Comparison of ENCODE assay signal across 16 cellular contexts in the genomic region with DNA sequence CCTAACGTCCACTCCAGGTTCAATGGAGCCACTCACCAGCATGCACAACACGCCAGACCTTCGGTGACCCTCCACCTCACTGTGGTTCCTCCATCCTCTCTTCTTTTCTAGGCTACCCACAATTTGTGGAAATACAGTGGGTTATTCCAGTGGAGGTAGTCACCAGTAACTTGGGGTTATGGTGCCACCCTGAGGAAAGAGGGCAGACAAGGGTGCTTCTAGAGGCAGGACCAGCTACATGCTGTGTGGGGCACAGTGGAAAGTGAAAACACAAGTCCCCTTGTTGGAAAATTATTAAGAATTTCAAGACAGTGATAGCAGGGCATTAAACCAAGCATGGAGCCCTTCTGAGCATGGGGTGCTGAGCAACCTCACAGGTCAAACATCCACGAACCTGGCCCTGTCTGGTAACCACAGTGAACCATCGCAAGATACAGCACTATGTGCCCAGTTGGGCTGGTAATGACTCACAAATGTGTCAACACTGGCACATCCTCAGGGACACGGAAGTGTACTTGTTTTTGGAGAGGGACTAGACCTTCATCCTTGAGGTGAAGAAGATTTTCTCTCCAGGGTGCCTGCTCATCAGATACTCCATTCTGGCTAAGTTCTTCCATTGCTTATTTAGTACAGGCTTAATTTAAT.
A peak's percentile ranks its signal among the peaks of the same experiment; 100 is the strongest.
DNase-seq lines count a peak whose midpoint lies in the region; ATAC-seq and TF ChIP-seq lines count a peak whose summit lies in the region.
"Had no signal": no experiment of that assay in that cellular context is flagged by ENCODE, and none has a peak within 500 bp of the region (broad histone marks: within the 10 kb centered on the region; RNA-seq: fewer than 3 reads in every experiment).

No MANE protein-coding gene starts in this region.

- no peak overlapping the region for H3K4me3 ChIP-seq in NB4 (ENCODE audit: low read depth, low read length)
- H3K4me3 ChIP-seq in thyroid gland (replicated peaks in 1 of 3) = no peak overlapping the region
- H3K4me3 ChIP-seq: lower lobe of right lung, testis had no signal

- WGBS in thyroid gland, 2 donors = 85 to 94% methylated on average over 6 of the region's 6 CpGs

- no peaks in the 10 kb centered on the region for H3K27me3 Mint-ChIP-seq in stimulated activated memory B cell treated with anti-CD40 and anti-IgM and Interleukin-4, amounts not matched to agents 10 μg/mL and 1 μg/mL and 100 μg/mL, for 72 hours

- DNase-seq in NCI-H2029 (lab: John Stamatoyannopoulos, UW) (peak; percentile 29), NCI-H2029 treated with DMSO at 0.1 percent for 48 hours (lab: John Stamatoyannopoulos, UW) (no peak), NB4 (ENCODE audit: low read depth) (peak; percentile 25), epithelial cell of prostate (ENCODE audit: low read depth, low spot score) (peak; percentile 37), head of caudate nucleus (no peak), NCI-H2107 (lab: John Stamatoyannopoulos, UW) (no peak), thyroid gland (no peak)
- DNase-seq: activated naive CD4-positive, alpha-beta T cell treated with Interleukin-2 at 50 U/mL for 16 hours; COR-L47; lower lobe of right lung; NCI-H1048; NCI-H526 treated with DMSO at 0.1 percent for 48 hours; stimulated activated CD4-positive, alpha-beta T cell treated with anti-CD3 and anti-CD28 coated beads, Interleukin-12 subunit alpha, Interleukin-12 subunit beta, amount 100 ng/mL, for 4 hours; testis had no signal

- H3K4me1 Mint-ChIP-seq in stimulated activated memory B cell treated with anti-CD40 and anti-IgM and Interleukin-4, amounts not matched to agents 10 μg/mL and 1 μg/mL and 100 μg/mL, for 72 hours = peaks cover 11% of the 10 kb centered on the region
- H3K4me1 Mint-ChIP-seq: central memory CD8-positive, alpha-beta T cell had no signal

- H3K27me3 ChIP-seq in thyroid gland = no peaks in the 10 kb centered on the region
- H3K27me3 ChIP-seq: testis had no signal

- H3K27ac Mint-ChIP-seq in stimulated activated memory B cell treated with anti-CD40 and anti-IgM and Interleukin-4, amounts not matched to agents 10 μg/mL and 1 μg/mL and 100 μg/mL, for 72 hours = peak overlapping the region; percentile 3

- no peaks in the 10 kb centered on the region for H3K36me3 ChIP-seq in thyroid gland
- H3K36me3 ChIP-seq: lower lobe of right lung had no signal

- no peak for TF ChIP-seq CTCF in NB4 (IDR thresholded peaks at IDR 0.05; ENCODE audit: low read depth, low read length)
- TF ChIP-seq CTCF in thyroid gland (IDR thresholded peaks at IDR 0.05) = no peak

- no peaks in the 10 kb centered on the region for H3K9me3 Mint-ChIP-seq in stimulated activated memory B cell treated with anti-CD40 and anti-IgM and Interleukin-4, amounts not matched to agents 10 μg/mL and 1 μg/mL and 100 μg/mL, for 72 hours
- H3K9me3 Mint-ChIP-seq: central memory CD8-positive, alpha-beta T cell had no signal

- ATAC-seq in stimulated activated memory B cell treated with anti-CD40 and anti-IgM and Interleukin-4, amounts not matched to agents 10 μg/mL and 1 μg/mL and 100 μg/mL, for 72 hours = no peak

- H3K27ac ChIP-seq in epithelial cell of prostate (no peak overlapping the region), thyroid gland (no peak overlapping the region)
- H3K27ac ChIP-seq: lower lobe of right lung, testis had no signal

- no peak overlapping the region for H3K4me3 Mint-ChIP-seq in stimulated activated memory B cell treated with anti-CD40 and anti-IgM and Interleukin-4, amounts not matched to agents 10 μg/mL and 1 μg/mL and 100 μg/mL, for 72 hours
- H3K4me3 Mint-ChIP-seq: central memory CD8-positive, alpha-beta T cell had no signal

- TF ChIP-seq POLR2A in NB4 (IDR thresholded peaks at IDR 0.05; ENCODE audit: extremely low read depth, insufficient read length) (no peak), thyroid gland (IDR thresholded peaks at IDR 0.05) (no peak)

- H3K9me3 ChIP-seq in thyroid gland = no peaks in the 10 kb centered on the region
- H3K9me3 ChIP-seq: lower lobe of right lung, testis had no signal

- peaks cover 0 to 5% of the 10 kb centered on the region in 2 donors for H3K4me1 ChIP-seq in thyroid gland
- H3K4me1 ChIP-seq: lower lobe of right lung had no signal

- intact Hi-C loops in head of caudate nucleus (cut with DNase I) = no loop called here
- intact Hi-C loops in thyroid gland (cut with DNase I) = no loop called here

- peaks cover 61% of the 10 kb centered on the region for H3K36me3 Mint-ChIP-seq in stimulated activated memory B cell treated with anti-CD40 and anti-IgM and Interleukin-4, amounts not matched to agents 10 μg/mL and 1 μg/mL and 100 μg/mL, for 72 hours

Comparison
In these comparisons a context has a peak if more than half of its experiments do, and no peak if none do; other contexts are left out.
1. DNase-seq: peak in NCI-H2029 (single experiment), NB4 (single experiment) and epithelial cell of prostate (single experiment); none in NCI-H2029 treated with DMSO at 0.1 percent for 48 hours (single experiment), head of caudate nucleus (0 of 42), NCI-H2107 (single experiment) and thyroid gland (0 of 2).